ENCODE assay signal across 21 cellular contexts in the genomic region with DNA sequence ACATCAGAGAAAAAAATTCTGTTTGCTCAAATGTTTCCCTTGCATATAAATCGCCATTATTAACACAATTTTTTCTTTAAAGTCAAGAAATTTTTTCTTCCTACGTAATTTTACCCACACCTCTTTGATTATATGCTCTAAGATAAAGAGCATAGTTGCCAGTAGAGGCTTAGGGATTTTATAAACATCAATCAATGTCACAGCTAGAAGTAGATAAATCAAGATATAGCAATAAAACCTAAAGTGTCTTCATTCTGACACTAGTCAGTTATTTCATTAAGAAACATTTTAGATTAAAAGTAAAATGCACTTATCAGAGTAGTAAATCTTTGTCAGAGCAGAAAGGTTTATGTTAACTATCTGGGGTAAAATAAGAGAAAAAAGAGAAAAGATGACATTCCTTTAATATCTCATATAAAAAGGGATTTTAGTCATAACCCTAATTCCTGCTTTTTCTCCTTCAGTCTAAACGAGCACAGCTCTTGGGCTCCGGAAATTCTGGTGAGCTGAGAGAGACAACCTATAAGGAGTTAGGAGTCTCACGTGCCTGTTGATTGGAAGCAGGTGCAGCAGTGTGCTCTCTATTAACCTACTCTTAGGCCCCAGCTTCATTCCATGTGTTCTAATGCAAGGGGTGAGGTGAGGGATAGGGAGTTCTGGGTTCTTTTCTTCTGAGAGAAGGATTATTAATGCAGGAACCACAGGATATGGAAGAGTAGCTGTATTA.
"Had no signal": no experiment of that assay in that cellular context is flagged by ENCODE, and none has a peak within 500 bp of the region (broad histone marks: within the 10 kb centered on the region; RNA-seq: fewer than 3 reads in every experiment).

No MANE protein-coding gene starts in this region.

- DNase-seq: activated CD4-positive, alpha-beta T cell treated with anti-CD3 and anti-CD28 coated beads for 36 hours; activated CD4-positive, alpha-beta T cell treated with anti-CD3 and anti-CD28 coated beads, Interleukin-2, amount 50 U/mL, for 4 hours; activated naive CD4-positive, alpha-beta T cell treated with Interleukin-2 at 50 U/mL for 16 hours; activated T-cell treated with anti-CD3 and anti-CD28 coated beads, Interleukin-2, amount 50 U/mL, for 48 hours; amygdala; body of pancreas; left ventricle myocardium superior; mammary epithelial cell; nucleus accumbens; right cardiac atrium; stimulated activated CD4-positive, alpha-beta T cell treated with anti-CD3 and anti-CD28 coated beads, Interleukin-12 subunit alpha, Interleukin-12 subunit beta, amount 100 ng/mL, for 4 hours; stimulated activated CD4-positive, alpha-beta T cell treated with anti-CD3 and anti-CD28 coated beads, Interleukin-4, amount 100 ng/mL, for 4 hours; stimulated activated naive CD8-positive, alpha-beta T cell treated with anti-CD3 and anti-CD28 coated beads, Interleukin-15, Interleukin-2, amounts not matched to agents 100 U/mL and 50 U/mL, for 24 hours; thyroid gland; upper lobe of right lung had no signal

- ATAC-seq: activated CD4-positive, alpha-beta T cell treated with anti-CD3 and anti-CD28 coated beads for 36 hours; body of pancreas; gastroesophageal sphincter; left ventricle myocardium superior; natural killer cell treated with Interleukin-12 subunit alpha and Interleukin-12 subunit beta and Interleukin-15 and Interleukin-18, amount 100 ng/mL, for 72 hours; right cardiac atrium; stimulated activated naive CD8-positive, alpha-beta T cell treated with anti-CD3 and anti-CD28 coated beads, Interleukin-15, Interleukin-2, amounts not matched to agents 100 U/mL and 50 U/mL, for 24 hours; upper lobe of right lung had no signal

- H3K9me3 ChIP-seq: body of pancreas, gastroesophageal sphincter, thyroid gland, upper lobe of right lung had no signal

- H3K27me3 ChIP-seq: body of pancreas, gastroesophageal sphincter, thyroid gland, upper lobe of right lung had no signal

- H3K36me3 ChIP-seq: gastroesophageal sphincter, thyroid gland, upper lobe of right lung had no signal

- H3K4me1 ChIP-seq: body of pancreas, gastroesophageal sphincter, parathyroid adenoma, thyroid gland, upper lobe of right lung had no signal

- H3K4me3 ChIP-seq: body of pancreas, gastroesophageal sphincter, thyroid gland, upper lobe of right lung had no signal

- FAIRE-seq: islet of Langerhans, TTC549 had no signal

- H3K27ac ChIP-seq: body of pancreas, epithelial cell of prostate, gastroesophageal sphincter, parathyroid adenoma, thyroid gland, upper lobe of right lung had no signal
